In the genomic region with DNA sequence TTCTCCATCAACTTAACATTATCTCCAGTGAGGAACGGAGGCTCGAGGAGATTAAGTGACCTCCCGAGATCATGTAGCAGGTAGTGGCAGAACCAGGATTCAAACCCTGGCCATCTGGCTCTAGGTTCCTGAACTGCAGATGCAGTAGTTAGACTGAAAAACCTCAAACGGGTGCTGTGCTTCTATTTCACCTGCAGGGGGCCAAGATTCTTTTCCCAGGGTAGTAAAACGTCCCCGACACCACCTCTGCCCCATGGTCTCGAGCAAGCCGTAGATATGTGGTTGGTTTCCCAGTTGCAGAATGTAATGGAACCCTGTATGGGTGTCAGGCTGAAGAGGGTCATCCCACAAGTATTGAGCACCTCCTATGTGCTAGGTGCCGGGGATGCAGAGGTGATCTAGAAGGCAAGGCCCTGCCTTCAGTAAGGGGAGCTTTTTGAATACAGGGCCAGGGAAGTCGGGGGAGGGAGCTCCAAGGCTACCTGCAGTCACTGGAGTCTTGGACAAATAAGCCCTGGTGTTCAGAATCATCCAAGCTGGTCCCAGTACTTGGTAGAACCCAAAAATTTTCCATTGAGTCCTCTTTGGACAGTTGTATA, we compare ENCODE assay signal across 8 cellular contexts.
DNase-seq lines count a peak whose midpoint lies in the region; ATAC-seq and TF ChIP-seq lines count a peak whose summit lies in the region.

No MANE protein-coding gene starts in this region.

- DNase-seq in AG04450 (ENCODE audit: low read depth, low spot score) = no peak
- DNase-seq in GM10266 (ENCODE audit: extremely low spot score) = no peak
- peak; percentile 33 for DNase-seq in RPMI8226
- DNase-seq in fibroblast of villous mesenchyme (ENCODE audit: low read depth) = no peak
- no peak for DNase-seq in sigmoid colon
- DNase-seq in dedifferentiated amniotic fluid mesenchymal stem cell (ENCODE audit: extremely low spot score) = no peak
- no peak for DNase-seq in MG63

- CTCF ChIA-PET in AG04450 (lab: Charles Lee) = interaction anchor here (1.1 kb wide), 1 partner anchor 15 kb away, joined by 5 read pairs; no protein-coding TSS in a partner anchor

- ATAC-seq in HG03378 (IDR thresholded peaks at IDR 0.05; ENCODE audit: unreplicated experiment) = no peak

- H3K9me3 ChIP-seq in AG04450 (ENCODE audit: control insufficient read depth, insufficient read depth, low read length) (no peaks in the 10 kb centered on the region), sigmoid colon (no peaks in the 10 kb centered on the region), MG63 (no peaks in the 10 kb centered on the region)

- H3K36me3 ChIP-seq in sigmoid colon (no peaks in the 10 kb centered on the region), MG63 (no peaks in the 10 kb centered on the region)

- H3K27me3 ChIP-seq in AG04450 (ENCODE audit: control insufficient read depth, insufficient read depth, low read length) (peaks cover 8% of the 10 kb centered on the region), sigmoid colon (no peaks in the 10 kb centered on the region), MG63 (no peaks in the 10 kb centered on the region)

- WGBS in sigmoid colon, 2 donors = 67 to 86% methylated on average over 10 of the region's 10 CpGs

- TF ChIP-seq CTCF in AG04450 (IDR thresholded peaks at IDR 0.05; ENCODE audit: low read depth, low read length) (peak; percentile 40), GM10266 (IDR thresholded peaks at IDR 0.05; ENCODE audit: control insufficient read depth, insufficient read depth, low read depth, missing control alignments) (peak; percentile 34), fibroblast of villous mesenchyme (IDR thresholded peaks at IDR 0.05; ENCODE audit: insufficient read depth, low read depth, low read length) (peak; percentile 42), sigmoid colon (IDR thresholded peaks at IDR 0.05) (no peak)

- H3K4me1 ChIP-seq in sigmoid colon = peaks cover 0 to 10% (median 3%) of the 10 kb centered on the region in 4 donors

- intact Hi-C loops in sigmoid colon (cut with DNase I) = no loop called here

- H3K4me3 ChIP-seq in AG04450 (ENCODE audit: low read depth, low read length) = no peak overlapping the region
- no peak overlapping the region for H3K4me3 ChIP-seq in fibroblast of villous mesenchyme (ENCODE audit: low read depth, low read length)
- H3K4me3 ChIP-seq in sigmoid colon = no peak overlapping the region
- no peak overlapping the region for H3K4me3 ChIP-seq in MG63

- POLR2A ChIA-PET in AG04450 (lab: Yijun Ruan, JAX) = no interaction called here

- TF ChIP-seq EP300 in sigmoid colon (IDR thresholded peaks at IDR 0.05) = no peak

- no peak for TF ChIP-seq POLR2A in sigmoid colon (IDR thresholded peaks at IDR 0.05)

- H3K27ac ChIP-seq in AG04450 (ENCODE audit: low read depth, low read length) = no peak overlapping the region
- H3K27ac ChIP-seq in sigmoid colon = no peak overlapping the region

Comparison
In these comparisons a context has a peak if more than half of its experiments do, and no peak if none do; other contexts are left out.
1. CTCF ChIP-seq: peak in AG04450 (single experiment), GM10266 (single experiment) and fibroblast of villous mesenchyme (single experiment); none in sigmoid colon (0 of 4).